In the genomic region with DNA sequence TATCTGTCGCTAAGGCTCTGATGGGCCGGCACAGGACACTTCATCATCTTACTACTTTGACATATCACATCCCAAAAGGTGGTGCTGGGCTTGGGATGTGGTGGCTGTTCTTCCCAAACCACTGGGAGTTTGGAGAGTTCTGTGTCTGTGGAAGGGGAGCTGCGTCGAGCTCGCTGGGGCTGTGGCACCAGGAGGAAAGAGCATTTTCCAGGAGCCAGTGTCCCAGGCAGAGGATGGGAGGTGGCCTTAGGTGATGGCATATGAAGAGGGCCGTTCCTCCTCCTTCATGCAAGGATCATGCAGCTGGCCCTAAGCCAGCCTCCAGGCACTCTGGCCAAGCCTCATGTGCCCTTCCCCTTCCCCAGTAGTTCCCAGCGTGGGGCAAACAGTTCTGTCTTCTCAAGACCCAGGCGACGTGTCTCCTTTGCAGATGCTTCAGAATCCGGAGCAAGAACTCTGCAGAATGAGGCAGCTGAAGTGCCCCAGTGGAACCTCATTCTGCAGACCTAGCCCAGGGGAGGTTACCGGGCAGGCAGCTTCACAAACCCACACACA, we compare ENCODE assay signal across 14 cellular contexts.
DNase-seq lines count a peak whose midpoint lies in the region; ATAC-seq and TF ChIP-seq lines count a peak whose summit lies in the region.
"Had no signal": no experiment of that assay in that cellular context is flagged by ENCODE, and none has a peak within 500 bp of the region (broad histone marks: within the 10 kb centered on the region; RNA-seq: fewer than 3 reads in every experiment).

No MANE protein-coding gene starts in this region.

- H2AFZ ChIP-seq in OCI-LY1 (ENCODE audit: low read length): no peak overlapping the region

- H3K9me2 ChIP-seq in OCI-LY1 (ENCODE audit: low read depth, low read length): no peaks in the 10 kb centered on the region

- no peaks in the 10 kb centered on the region for H3K79me2 ChIP-seq in OCI-LY1 (ENCODE audit: insufficient read depth, low read length)

- no peak overlapping the region for H3K4me3 ChIP-seq in right atrium auricular region
- H3K4me3 ChIP-seq in OCI-LY1 (ENCODE audit: low read depth, low read length, poor library complexity, severe bottlenecking): no peak overlapping the region
- H3K4me3 ChIP-seq: SJCRH30 had no signal

- ATAC-seq in left ventricle myocardium superior (no peak), memory B cell (ENCODE audit: low read depth) (peak; percentile 25), HG02610 (IDR thresholded peaks at IDR 0.05; ENCODE audit: unreplicated experiment) (no peak)

- no peaks in the 10 kb centered on the region for H3K36me3 Mint-ChIP-seq in memory B cell

- H3F3A ChIP-seq in OCI-LY1 (ENCODE audit: insufficient read depth, low read length): no peaks in the 10 kb centered on the region

- H3K27ac ChIP-seq in right atrium auricular region (no peak overlapping the region), OCI-LY1 (ENCODE audit: low read depth, low read length, poor library complexity, severe bottlenecking) (no peak overlapping the region)
- H3K27ac ChIP-seq: brain microvascular endothelial cell, SJCRH30 had no signal

- peaks cover 2% of the 10 kb centered on the region for H3K9me3 Mint-ChIP-seq in memory B cell
- H3K9me3 Mint-ChIP-seq: activated CD4-positive, alpha-beta memory T cell treated with anti-CD3 and anti-CD28 coated beads, Interleukin-2, amount 10 ng/mL, durations not matched to agents 7 days and 5 days had no signal

- no peak overlapping the region for H3K9ac ChIP-seq in OCI-LY1 (ENCODE audit: low read length)

- H4K20me1 ChIP-seq in OCI-LY1 (ENCODE audit: insufficient read depth, low read length): no peaks in the 10 kb centered on the region

- intact Hi-C loops in left ventricle myocardium superior (cut with micrococcal nuclease): no loop called here

- H3K36me3 ChIP-seq in right atrium auricular region (no peaks in the 10 kb centered on the region), OCI-LY1 (ENCODE audit: insufficient read depth, low read length) (no peaks in the 10 kb centered on the region)
- H3K36me3 ChIP-seq: brain microvascular endothelial cell, SJCRH30 had no signal

- H3K27ac Mint-ChIP-seq in memory B cell: peak overlapping the region; percentile 79
- H3K27ac Mint-ChIP-seq: activated CD4-positive, alpha-beta memory T cell treated with anti-CD3 and anti-CD28 coated beads, Interleukin-2, amount 10 ng/mL, durations not matched to agents 7 days and 5 days had no signal

- TF ChIP-seq CTCF in right atrium auricular region (IDR thresholded peaks at IDR 0.05): no peak
- no peak for TF ChIP-seq CTCF in OCI-LY1 (IDR thresholded peaks at IDR 0.05; ENCODE audit: low read length)

- H3K4me1 ChIP-seq in right atrium auricular region (peaks cover 0 to 17% of the 10 kb centered on the region in 2 donors), OCI-LY1 (ENCODE audit: insufficient read depth, low read length, severe bottlenecking) (peaks cover 14% of the 10 kb centered on the region)

- H3K9me3 ChIP-seq in right atrium auricular region (no peaks in the 10 kb centered on the region), OCI-LY1 (ENCODE audit: low read length) (no peaks in the 10 kb centered on the region)
- H3K9me3 ChIP-seq: SJCRH30 had no signal

- H3K4me2 ChIP-seq in OCI-LY1 (ENCODE audit: low read length): peak overlapping the region; percentile 15; the same call in 1 of the 2 replicates

- DNase-seq in left ventricle myocardium superior (peak; percentile 12), right atrium auricular region (ENCODE audit: low spot score) (no peak), memory B cell (ENCODE audit: low spot score in 2 of 2) (no peak), SKM-1 treated with dmso at 0.1 percent for 144 hours (lab: John Stamatoyannopoulos, UW; ENCODE audit: unreplicated experiment) (no peak), GF-D8 (lab: John Stamatoyannopoulos, UW) (no peak)
- no peak for DNase-seq in activated CD8-positive, alpha-beta memory T cell treated with anti-CD3 and anti-CD28 coated beads for 24 hours
- DNase-seq: brain microvascular endothelial cell, hypothalamus, IMR-90, NCI-H1105, SJCRH30 had no signal

- peaks cover 30% of the 10 kb centered on the region for H3K4me1 Mint-ChIP-seq in memory B cell

- peak overlapping the region; percentile 47 for H3K4me3 Mint-ChIP-seq in memory B cell
- H3K4me3 Mint-ChIP-seq: activated CD4-positive, alpha-beta memory T cell treated with anti-CD3 and anti-CD28 coated beads, Interleukin-2, amount 10 ng/mL, durations not matched to agents 7 days and 5 days had no signal

- H3K27me3 ChIP-seq in right atrium auricular region (no peaks in the 10 kb centered on the region), OCI-LY1 (ENCODE audit: insufficient read depth, low read length) (peaks cover 8% of the 10 kb centered on the region; the same call in 1 of the 2 replicates)
- H3K27me3 ChIP-seq: SJCRH30 had no signal

- H3K27me3 Mint-ChIP-seq in memory B cell: peaks cover 7% of the 10 kb centered on the region
